8 cellular contexts compared by ENCODE assay signal in the genomic region with DNA sequence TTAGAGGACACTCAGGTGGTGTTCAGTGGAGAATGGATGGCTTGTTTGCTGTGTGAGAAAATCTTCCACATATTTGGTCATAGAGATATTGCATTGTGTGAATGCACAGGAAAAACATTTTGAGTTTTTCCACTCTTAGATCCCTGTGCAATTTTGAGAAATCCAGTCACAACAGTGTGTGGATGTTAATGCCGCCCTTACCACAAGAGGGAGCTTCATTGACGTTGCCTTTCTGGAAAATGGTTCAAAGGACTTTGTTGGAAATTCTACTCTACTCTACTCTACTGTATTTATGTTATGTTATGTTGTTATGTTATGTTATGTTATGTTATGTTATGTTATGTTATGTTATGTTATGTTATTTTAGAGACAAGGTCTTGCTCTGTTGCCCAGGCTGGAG. TPM values are rescaled to one million over a fixed set of nuclear protein-coding genes. Genes with fewer than 3 reads are reported as not detected.
DNase-seq lines count a peak whose midpoint lies in the region; ATAC-seq, FAIRE-seq and TF ChIP-seq lines count a peak whose summit lies in the region.

No MANE protein-coding gene starts in this region.

- H3K27me3 Mint-ChIP-seq in WTC11 (ENCODE audit: low read depth) = no peaks in the 10 kb centered on the region; the same call in 1 of the 2 replicates
- no peaks in the 10 kb centered on the region for H3K27me3 Mint-ChIP-seq in T-helper 17 cell

- peaks cover 2% of the 10 kb centered on the region for H3K9me3 ChIP-seq in T-helper 17 cell (ENCODE audit: control insufficient read depth, low read length, poor library complexity, severe bottlenecking)

- H3K4me1 Mint-ChIP-seq in WTC11 (0 out of 2 replicates have a peak, but pooled peaks cover 4% of the 10 kb centered on the region), T-helper 17 cell (no peaks in the 10 kb centered on the region)

- H3K36me3 Mint-ChIP-seq in WTC11 (peaks cover 27% of the 10 kb centered on the region), T-helper 17 cell (ENCODE audit: low read depth) (no peaks in the 10 kb centered on the region)

- 0 out of 2 replicates have a peak overlapping the region, but pooled peaks have one; percentile 37 for H3K27ac Mint-ChIP-seq in WTC11
- H3K27ac Mint-ChIP-seq in T-helper 17 cell = no peak overlapping the region

- peak; percentile 43 for FAIRE-seq in islet of Langerhans (lab: Jason Lieb, UNC)

- CTCF ChIA-PET in WTC11 (lab: Charles Lee) = interaction anchor here (0.5 to 5.5 kb wide), 22 partner anchors 9 to 539 kb away, joined by 3 to 39 read pairs (median 5); a partner anchor contains a TSS

- H3K4me3 Mint-ChIP-seq in WTC11 (no peak overlapping the region), T-helper 17 cell (no peak overlapping the region)

- ATAC-seq in WTC11 (peak; percentile 53), HG03565 (IDR thresholded peaks at IDR 0.05; ENCODE audit: unreplicated experiment) (no peak), GM19397 (IDR thresholded peaks at IDR 0.05; ENCODE audit: unreplicated experiment) (no peak), T-helper 17 cell (no peak)

- DNase-seq in AG08395 (ENCODE audit: low spot score) (peak; percentile 22), WTC11 (ENCODE audit: low spot score) (peak; percentile 22), NCI-H1694 (lab: John Stamatoyannopoulos, UW) (no peak), T-helper 17 cell (no peak)

- TF ChIP-seq CTCF in GM12872 (IDR thresholded peaks at IDR 0.05; ENCODE audit: insufficient read depth, low read depth, low read length) = peak; percentile 47; the same call in 2 of the 3 replicates
- TF ChIP-seq CTCF in WTC11 (IDR thresholded peaks at IDR 0.05) = peak; percentile 39; the same call in 1 of the 2 replicates

- peaks cover 19% of the 10 kb centered on the region for H3K9me3 Mint-ChIP-seq in WTC11

- POLR2A ChIA-PET in WTC11 (lab: Charles Lee) = interaction anchor here (1.0 to 1.6 kb wide), 2 partner anchors 11 to 67 kb away, joined by 3 to 5 read pairs; no protein-coding TSS in a partner anchor

TF ChIP-seq in WTC11, 78 proteins besides CTCF, POLR2A, EP300 and RAD21:
- TF ChIP-seq, protein P1, sequence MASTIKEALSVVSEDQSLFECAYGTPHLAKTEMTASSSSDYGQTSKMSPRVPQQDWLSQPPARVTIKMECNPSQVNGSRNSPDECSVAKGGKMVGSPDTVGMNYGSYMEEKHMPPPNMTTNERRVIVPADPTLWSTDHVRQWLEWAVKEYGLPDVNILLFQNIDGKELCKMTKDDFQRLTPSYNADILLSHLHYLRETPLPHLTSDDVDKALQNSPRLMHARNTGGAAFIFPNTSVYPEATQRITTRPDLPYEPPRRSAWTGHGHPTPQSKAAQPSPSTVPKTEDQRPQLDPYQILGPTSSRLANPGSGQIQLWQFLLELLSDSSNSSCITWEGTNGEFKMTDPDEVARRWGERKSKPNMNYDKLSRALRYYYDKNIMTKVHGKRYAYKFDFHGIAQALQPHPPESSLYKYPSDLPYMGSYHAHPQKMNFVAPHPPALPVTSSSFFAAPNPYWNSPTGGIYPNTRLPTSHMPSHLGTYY (CRISPR knock-in tag; IDR thresholded peaks at IDR 0.05) = no peak
- TF ChIP-seq, protein P2, sequence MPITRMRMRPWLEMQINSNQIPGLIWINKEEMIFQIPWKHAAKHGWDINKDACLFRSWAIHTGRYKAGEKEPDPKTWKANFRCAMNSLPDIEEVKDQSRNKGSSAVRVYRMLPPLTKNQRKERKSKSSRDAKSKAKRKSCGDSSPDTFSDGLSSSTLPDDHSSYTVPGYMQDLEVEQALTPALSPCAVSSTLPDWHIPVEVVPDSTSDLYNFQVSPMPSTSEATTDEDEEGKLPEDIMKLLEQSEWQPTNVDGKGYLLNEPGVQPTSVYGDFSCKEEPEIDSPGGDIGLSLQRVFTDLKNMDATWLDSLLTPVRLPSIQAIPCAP (CRISPR knock-in tag; IDR thresholded peaks at IDR 0.05) = no peak
- no peak for TF ChIP-seq NFYB (CRISPR knock-in tag; conservative IDR thresholded peaks at IDR 0.05; ENCODE audit: low read depth)
- no peak for TF ChIP-seq ZNF138 (CRISPR knock-in tag; conservative IDR thresholded peaks at IDR 0.05)
- TF ChIP-seq TCF7 (CRISPR knock-in tag; IDR thresholded peaks at IDR 0.05; ENCODE audit: low read depth) = no peak
- no peak for TF ChIP-seq GABPB1 (CRISPR knock-in tag; IDR thresholded peaks at IDR 0.05)
- TF ChIP-seq, protein P3, sequence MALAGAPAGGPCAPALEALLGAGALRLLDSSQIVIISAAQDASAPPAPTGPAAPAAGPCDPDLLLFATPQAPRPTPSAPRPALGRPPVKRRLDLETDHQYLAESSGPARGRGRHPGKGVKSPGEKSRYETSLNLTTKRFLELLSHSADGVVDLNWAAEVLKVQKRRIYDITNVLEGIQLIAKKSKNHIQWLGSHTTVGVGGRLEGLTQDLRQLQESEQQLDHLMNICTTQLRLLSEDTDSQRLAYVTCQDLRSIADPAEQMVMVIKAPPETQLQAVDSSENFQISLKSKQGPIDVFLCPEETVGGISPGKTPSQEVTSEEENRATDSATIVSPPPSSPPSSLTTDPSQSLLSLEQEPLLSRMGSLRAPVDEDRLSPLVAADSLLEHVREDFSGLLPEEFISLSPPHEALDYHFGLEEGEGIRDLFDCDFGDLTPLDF (CRISPR knock-in tag; IDR thresholded peaks at IDR 0.05) = no peak
- TF ChIP-seq, protein P4, sequence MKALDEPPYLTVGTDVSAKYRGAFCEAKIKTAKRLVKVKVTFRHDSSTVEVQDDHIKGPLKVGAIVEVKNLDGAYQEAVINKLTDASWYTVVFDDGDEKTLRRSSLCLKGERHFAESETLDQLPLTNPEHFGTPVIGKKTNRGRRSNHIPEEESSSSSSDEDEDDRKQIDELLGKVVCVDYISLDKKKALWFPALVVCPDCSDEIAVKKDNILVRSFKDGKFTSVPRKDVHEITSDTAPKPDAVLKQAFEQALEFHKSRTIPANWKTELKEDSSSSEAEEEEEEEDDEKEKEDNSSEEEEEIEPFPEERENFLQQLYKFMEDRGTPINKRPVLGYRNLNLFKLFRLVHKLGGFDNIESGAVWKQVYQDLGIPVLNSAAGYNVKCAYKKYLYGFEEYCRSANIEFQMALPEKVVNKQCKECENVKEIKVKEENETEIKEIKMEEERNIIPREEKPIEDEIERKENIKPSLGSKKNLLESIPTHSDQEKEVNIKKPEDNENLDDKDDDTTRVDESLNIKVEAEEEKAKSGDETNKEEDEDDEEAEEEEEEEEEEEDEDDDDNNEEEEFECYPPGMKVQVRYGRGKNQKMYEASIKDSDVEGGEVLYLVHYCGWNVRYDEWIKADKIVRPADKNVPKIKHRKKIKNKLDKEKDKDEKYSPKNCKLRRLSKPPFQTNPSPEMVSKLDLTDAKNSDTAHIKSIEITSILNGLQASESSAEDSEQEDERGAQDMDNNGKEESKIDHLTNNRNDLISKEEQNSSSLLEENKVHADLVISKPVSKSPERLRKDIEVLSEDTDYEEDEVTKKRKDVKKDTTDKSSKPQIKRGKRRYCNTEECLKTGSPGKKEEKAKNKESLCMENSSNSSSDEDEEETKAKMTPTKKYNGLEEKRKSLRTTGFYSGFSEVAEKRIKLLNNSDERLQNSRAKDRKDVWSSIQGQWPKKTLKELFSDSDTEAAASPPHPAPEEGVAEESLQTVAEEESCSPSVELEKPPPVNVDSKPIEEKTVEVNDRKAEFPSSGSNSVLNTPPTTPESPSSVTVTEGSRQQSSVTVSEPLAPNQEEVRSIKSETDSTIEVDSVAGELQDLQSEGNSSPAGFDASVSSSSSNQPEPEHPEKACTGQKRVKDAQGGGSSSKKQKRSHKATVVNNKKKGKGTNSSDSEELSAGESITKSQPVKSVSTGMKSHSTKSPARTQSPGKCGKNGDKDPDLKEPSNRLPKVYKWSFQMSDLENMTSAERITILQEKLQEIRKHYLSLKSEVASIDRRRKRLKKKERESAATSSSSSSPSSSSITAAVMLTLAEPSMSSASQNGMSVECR (CRISPR knock-in tag; IDR thresholded peaks at IDR 0.05; ENCODE audit: borderline replicate concordance) = no peak
- TF ChIP-seq RELA (CRISPR knock-in tag; IDR thresholded peaks at IDR 0.05; ENCODE audit: borderline replicate concordance) = no peak
- no peak for TF ChIP-seq ETV6 (CRISPR knock-in tag; IDR thresholded peaks at IDR 0.05)
- no peak for TF ChIP-seq FOXJ3 (CRISPR knock-in tag; IDR thresholded peaks at IDR 0.05; ENCODE audit: borderline replicate concordance)
- TF ChIP-seq SOX15 (CRISPR knock-in tag; IDR thresholded peaks at IDR 0.05) = no peak
- TF ChIP-seq, protein P5, sequence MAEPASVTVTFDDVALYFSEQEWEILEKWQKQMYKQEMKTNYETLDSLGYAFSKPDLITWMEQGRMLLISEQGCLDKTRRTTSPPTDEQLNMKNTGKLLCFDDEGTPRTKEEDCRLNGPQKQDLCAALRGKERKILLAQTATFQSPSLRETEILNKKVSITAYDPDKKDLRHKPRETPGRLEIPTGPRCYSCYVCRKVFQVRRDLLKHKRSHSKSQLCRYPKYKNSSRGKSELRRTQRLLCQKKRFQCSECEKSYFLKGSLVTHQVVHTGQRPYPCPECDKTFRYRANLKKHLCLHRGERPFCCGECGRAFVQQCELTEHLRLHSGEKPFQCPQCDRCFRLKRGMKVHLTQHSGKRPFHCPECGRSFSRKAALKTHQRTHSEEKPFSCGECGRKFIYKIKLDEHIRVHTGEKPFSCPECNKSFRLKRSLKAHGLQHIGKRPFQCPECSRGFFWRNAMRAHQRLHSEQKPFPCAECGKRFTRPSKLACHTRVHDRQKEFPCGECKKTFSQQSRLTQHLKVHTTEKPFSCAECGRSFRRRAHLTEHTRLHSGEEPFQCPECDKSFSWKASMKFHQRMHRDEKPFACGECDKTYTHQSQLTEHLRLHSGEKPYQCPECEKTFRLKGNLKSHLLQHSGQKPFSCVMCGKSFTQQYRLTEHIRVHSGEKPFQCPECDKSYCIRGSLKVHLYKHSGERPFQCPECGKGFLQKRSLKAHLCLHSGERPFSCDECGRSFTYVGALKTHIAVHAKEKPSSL (CRISPR knock-in tag; conservative IDR thresholded peaks at IDR 0.05) = no peak
- TF ChIP-seq, protein P6, sequence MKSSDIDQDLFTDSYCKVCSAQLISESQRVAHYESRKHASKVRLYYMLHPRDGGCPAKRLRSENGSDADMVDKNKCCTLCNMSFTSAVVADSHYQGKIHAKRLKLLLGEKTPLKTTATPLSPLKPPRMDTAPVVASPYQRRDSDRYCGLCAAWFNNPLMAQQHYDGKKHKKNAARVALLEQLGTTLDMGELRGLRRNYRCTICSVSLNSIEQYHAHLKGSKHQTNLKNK (CRISPR knock-in tag; IDR thresholded peaks at IDR 0.05) = no peak

RNA-seq across cellular contexts. Expression of a gene that starts 13.4 kb away (rescaled TPM):
- total RNA-seq in WTC11 (2021) (5.0 to 9.1 TPM (median 7.8 TPM) in 3 replicates), T-helper 17 cell (1 to 10 TPM; 1.3 to 1.6 TPM)

RNA-seq across cellular contexts. Expression of a gene that starts 29.8 kb away (rescaled TPM):
- total RNA-seq in WTC11 (2021) (23.9 to 26.0 TPM (median 24.5 TPM) in 3 replicates), T-helper 17 cell (1 to 10 TPM in 1 of 2 donors, under 1 TPM in 1; 0.75 to 1.4 TPM)

RNA-seq across cellular contexts. Expression of a gene that starts 36.2 kb away (rescaled TPM):
- total RNA-seq in WTC11 (2021) = 6.2 to 6.7 TPM (median 6.7 TPM) in 3 replicates
- total RNA-seq in T-helper 17 cell = 10 to 100 TPM; 26.9 to 32.0 TPM

Comparison
In these comparisons a context has a peak if more than half of its experiments do, and no peak if none do; other contexts are left out.
1. DNase-seq: peak in AG08395 (single experiment) and WTC11 (single experiment); none in NCI-H1694 (single experiment) and T-helper 17 cell (0 of 3).
2. RNA of a gene that starts 29.8 kb away (total RNA-seq): 23.9 to 26.0 TPM in WTC11; 0.75 to 1.4 TPM in T-helper 17 cell; every median in the first group is over 10 times any median in the second.